8 cellular contexts compared by ENCODE assay signal in genomic region chr2:144452169-144453038, GRCh38.
DNase-seq lines count a peak whose midpoint lies in the region; ATAC-seq and TF ChIP-seq lines count a peak whose summit lies in the region.

No MANE protein-coding gene starts in this region.

- H3K36me3 Mint-ChIP-seq in effector memory CD8-positive, alpha-beta T cell (ENCODE audit: insufficient read depth) = peaks cover 51% of the 10 kb centered on the region
- peaks cover 8% of the 10 kb centered on the region for H3K36me3 Mint-ChIP-seq in nephron progenitor cell (ENCODE audit: low read depth)

- H3K27ac Mint-ChIP-seq in effector memory CD8-positive, alpha-beta T cell = peak overlapping the region; percentile 73 to 91
- H3K27ac Mint-ChIP-seq in nephron progenitor cell = peak overlapping the region; percentile 99

- H3K4me1 Mint-ChIP-seq in effector memory CD8-positive, alpha-beta T cell (ENCODE audit: low read depth in 2 of 2) = peaks cover 45 to 68% of the 10 kb centered on the region in 2 donors
- peaks cover 91% of the 10 kb centered on the region for H3K4me1 Mint-ChIP-seq in nephron progenitor cell

- peak overlapping the region; percentile 44 to 64 for H3K4me3 Mint-ChIP-seq in effector memory CD8-positive, alpha-beta T cell
- peak overlapping the region; percentile 78 for H3K4me3 Mint-ChIP-seq in nephron progenitor cell

- ATAC-seq in effector memory CD8-positive, alpha-beta T cell (replicated peaks) = peak; percentile 9
- ATAC-seq in HG03095 (IDR thresholded peaks at IDR 0.05; ENCODE audit: unreplicated experiment) (no peak), GM18867 (IDR thresholded peaks at IDR 0.05; ENCODE audit: unreplicated experiment) (no peak)

- no peaks in the 10 kb centered on the region for H3K27me3 Mint-ChIP-seq in effector memory CD8-positive, alpha-beta T cell
- H3K27me3 Mint-ChIP-seq in nephron progenitor cell (ENCODE audit: low read depth, poor library complexity) = no peaks in the 10 kb centered on the region

- no peaks in the 10 kb centered on the region for H3K9me3 Mint-ChIP-seq in effector memory CD8-positive, alpha-beta T cell
- H3K9me3 Mint-ChIP-seq in nephron progenitor cell = peaks cover 1% of the 10 kb centered on the region

- peak; percentile 9 for TF ChIP-seq CTCF in nephron progenitor cell (IDR thresholded peaks at IDR 0.05)

- DNase-seq in AG20443 (ENCODE audit: low spot score) (peak; percentile 50), NCI-H2227 (lab: John Stamatoyannopoulos, UW; ENCODE audit: unreplicated experiment) (peak; percentile 43), nephron progenitor cell (peak; percentile 40), HUDEP-2 (lab: John Stamatoyannopoulos, UW; ENCODE audit: unreplicated experiment in 76 of 76) (no peak), NCI-H2196 treated with DMSO at 0.1 percent for 48 hours (lab: John Stamatoyannopoulos, UW; ENCODE audit: unreplicated experiment) (no peak)
- no peak for DNase-seq in effector memory CD8-positive, alpha-beta T cell

Comparison
In these comparisons a context has a peak if more than half of its experiments do, and no peak if none do; other contexts are left out.
1. DNase-seq: peak in AG20443 (single experiment), NCI-H2227 (single experiment) and nephron progenitor cell (single experiment); none in effector memory CD8-positive, alpha-beta T cell (0 of 3), HUDEP-2 (0 of 76) and NCI-H2196 treated with DMSO at 0.1 percent for 48 hours (single experiment).